In the genomic region with DNA sequence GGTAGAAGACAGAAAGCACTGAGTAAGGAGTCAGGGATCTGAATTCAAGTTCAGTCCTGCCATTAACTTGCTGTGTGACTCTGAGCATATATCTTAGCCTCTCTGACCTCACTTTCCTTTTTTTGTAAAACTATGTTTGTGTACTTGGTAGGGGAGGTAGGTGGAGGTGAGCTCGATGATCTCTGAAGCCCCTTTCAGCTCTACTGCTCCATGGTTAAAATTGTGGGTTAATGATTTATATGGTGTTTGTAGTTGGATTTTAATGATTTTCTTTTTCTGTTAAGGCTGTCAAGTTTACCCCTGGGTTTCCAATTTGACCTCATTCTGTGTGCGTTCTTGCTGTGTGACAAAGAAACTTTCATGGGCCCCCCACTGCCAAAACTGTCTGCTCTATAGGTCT, we compare ENCODE assay signal across 3 cellular contexts.
TF ChIP-seq lines count a peak whose summit lies in the region.

No MANE protein-coding gene starts in this region.

TF ChIP-seq in IMR-90, 13 proteins besides CTCF, POLR2A, EP300 and RAD21:
- no peak for TF ChIP-seq MXI1 (IDR thresholded peaks at IDR 0.05; ENCODE audit: borderline replicate concordance, low read depth, low read length)
- no peak for TF ChIP-seq SMC3 (IDR thresholded peaks at IDR 0.05; ENCODE audit: low read depth, low read length)
- TF ChIP-seq, protein P1, sequence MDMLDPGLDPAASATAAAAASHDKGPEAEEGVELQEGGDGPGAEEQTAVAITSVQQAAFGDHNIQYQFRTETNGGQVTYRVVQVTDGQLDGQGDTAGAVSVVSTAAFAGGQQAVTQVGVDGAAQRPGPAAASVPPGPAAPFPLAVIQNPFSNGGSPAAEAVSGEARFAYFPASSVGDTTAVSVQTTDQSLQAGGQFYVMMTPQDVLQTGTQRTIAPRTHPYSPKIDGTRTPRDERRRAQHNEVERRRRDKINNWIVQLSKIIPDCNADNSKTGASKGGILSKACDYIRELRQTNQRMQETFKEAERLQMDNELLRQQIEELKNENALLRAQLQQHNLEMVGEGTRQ (IDR thresholded peaks at IDR 0.05; ENCODE audit: low read depth, low read length) = no peak
- TF ChIP-seq BHLHE40 (IDR thresholded peaks at IDR 0.05; ENCODE audit: low read depth, low read length) = no peak
- TF ChIP-seq RCOR1 (IDR thresholded peaks at IDR 0.05; ENCODE audit: insufficient replicate concordance, low read length) = no peak
- no peak for TF ChIP-seq CEBPB (IDR thresholded peaks at IDR 0.05; ENCODE audit: low read depth, low read length)
- TF ChIP-seq, protein P2, sequence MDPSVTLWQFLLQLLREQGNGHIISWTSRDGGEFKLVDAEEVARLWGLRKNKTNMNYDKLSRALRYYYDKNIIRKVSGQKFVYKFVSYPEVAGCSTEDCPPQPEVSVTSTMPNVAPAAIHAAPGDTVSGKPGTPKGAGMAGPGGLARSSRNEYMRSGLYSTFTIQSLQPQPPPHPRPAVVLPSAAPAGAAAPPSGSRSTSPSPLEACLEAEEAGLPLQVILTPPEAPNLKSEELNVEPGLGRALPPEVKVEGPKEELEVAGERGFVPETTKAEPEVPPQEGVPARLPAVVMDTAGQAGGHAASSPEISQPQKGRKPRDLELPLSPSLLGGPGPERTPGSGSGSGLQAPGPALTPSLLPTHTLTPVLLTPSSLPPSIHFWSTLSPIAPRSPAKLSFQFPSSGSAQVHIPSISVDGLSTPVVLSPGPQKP (IDR thresholded peaks at IDR 0.05; ENCODE audit: borderline replicate concordance, low read depth, low read length) = no peak
- no peak for TF ChIP-seq MAFK (IDR thresholded peaks at IDR 0.05; ENCODE audit: low read depth, low read length)
- TF ChIP-seq RFX5 (IDR thresholded peaks at IDR 0.05; ENCODE audit: low read depth, low read length) = no peak
- TF ChIP-seq CHD1 (IDR thresholded peaks at IDR 0.05; ENCODE audit: low read depth, low read length) = no peak
- no peak for TF ChIP-seq FOS (IDR thresholded peaks at IDR 0.05; ENCODE audit: low read depth, low read length)
- no peak for TF ChIP-seq MAZ (IDR thresholded peaks at IDR 0.05; ENCODE audit: borderline replicate concordance, low read depth, low read length)

TF ChIP-seq in K562, 482 proteins besides CTCF, POLR2A, EP300 and RAD21:
- TF ChIP-seq ZBTB8A (IDR thresholded peaks at IDR 0.05; ENCODE audit: partially characterized antibody) (no peak), PHF20 (IDR thresholded peaks at IDR 0.05; ENCODE audit: partially characterized antibody) (no peak), MIER1 (IDR thresholded peaks at IDR 0.05; ENCODE audit: low read depth) (no peak), BRD9 (IDR thresholded peaks at IDR 0.05; ENCODE audit: low read depth, partially characterized antibody) (peak; percentile 37), ZFP36 (IDR thresholded peaks at IDR 0.05; ENCODE audit: low read depth, low read length, partially characterized antibody) (peak; percentile 47), BCOR (IDR thresholded peaks at IDR 0.05) (peak; percentile 85), TSC22D4 (tag; IDR thresholded peaks at IDR 0.05) (no peak), ZNF384 (IDR thresholded peaks at IDR 0.05; ENCODE audit: low read depth, low read length) (no peak), TBL1XR1 (IDR thresholded peaks at IDR 0.05; ENCODE audit: low read length in 2 of 2) (no peak), ZNF436 (CRISPR knock-in tag; IDR thresholded peaks at IDR 0.05) (no peak), CREBBP (IDR thresholded peaks at IDR 0.05; ENCODE audit: low read depth, low read length) (no peak), RBM34 (IDR thresholded peaks at IDR 0.05; ENCODE audit: borderline replicate concordance, insufficient read depth, low read length) (no peak), HDAC2 (IDR thresholded peaks at IDR 0.05) (no peak), PHF21A (IDR thresholded peaks at IDR 0.05; ENCODE audit: borderline replicate concordance, low read depth) (no peak), RBM25 (IDR thresholded peaks at IDR 0.05; ENCODE audit: low read depth, low read length, severe bottlenecking) (peak; percentile 91), KDM1A (IDR thresholded peaks at IDR 0.05) (peak in 1 of 2 experiments; percentile 47; a peak in 2 of 4 replicates), SNIP1 (IDR thresholded peaks at IDR 0.05; ENCODE audit: low read depth) (no peak)
- TF ChIP-seq, protein P3, sequence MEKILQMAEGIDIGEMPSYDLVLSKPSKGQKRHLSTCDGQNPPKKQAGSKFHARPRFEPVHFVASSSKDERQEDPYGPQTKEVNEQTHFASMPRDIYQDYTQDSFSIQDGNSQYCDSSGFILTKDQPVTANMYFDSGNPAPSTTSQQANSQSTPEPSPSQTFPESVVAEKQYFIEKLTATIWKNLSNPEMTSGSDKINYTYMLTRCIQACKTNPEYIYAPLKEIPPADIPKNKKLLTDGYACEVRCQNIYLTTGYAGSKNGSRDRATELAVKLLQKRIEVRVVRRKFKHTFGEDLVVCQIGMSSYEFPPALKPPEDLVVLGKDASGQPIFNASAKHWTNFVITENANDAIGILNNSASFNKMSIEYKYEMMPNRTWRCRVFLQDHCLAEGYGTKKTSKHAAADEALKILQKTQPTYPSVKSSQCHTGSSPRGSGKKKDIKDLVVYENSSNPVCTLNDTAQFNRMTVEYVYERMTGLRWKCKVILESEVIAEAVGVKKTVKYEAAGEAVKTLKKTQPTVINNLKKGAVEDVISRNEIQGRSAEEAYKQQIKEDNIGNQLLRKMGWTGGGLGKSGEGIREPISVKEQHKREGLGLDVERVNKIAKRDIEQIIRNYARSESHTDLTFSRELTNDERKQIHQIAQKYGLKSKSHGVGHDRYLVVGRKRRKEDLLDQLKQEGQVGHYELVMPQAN (IDR thresholded peaks at IDR 0.05; ENCODE audit: borderline replicate concordance) = no peak
- TF ChIP-seq, protein P4, sequence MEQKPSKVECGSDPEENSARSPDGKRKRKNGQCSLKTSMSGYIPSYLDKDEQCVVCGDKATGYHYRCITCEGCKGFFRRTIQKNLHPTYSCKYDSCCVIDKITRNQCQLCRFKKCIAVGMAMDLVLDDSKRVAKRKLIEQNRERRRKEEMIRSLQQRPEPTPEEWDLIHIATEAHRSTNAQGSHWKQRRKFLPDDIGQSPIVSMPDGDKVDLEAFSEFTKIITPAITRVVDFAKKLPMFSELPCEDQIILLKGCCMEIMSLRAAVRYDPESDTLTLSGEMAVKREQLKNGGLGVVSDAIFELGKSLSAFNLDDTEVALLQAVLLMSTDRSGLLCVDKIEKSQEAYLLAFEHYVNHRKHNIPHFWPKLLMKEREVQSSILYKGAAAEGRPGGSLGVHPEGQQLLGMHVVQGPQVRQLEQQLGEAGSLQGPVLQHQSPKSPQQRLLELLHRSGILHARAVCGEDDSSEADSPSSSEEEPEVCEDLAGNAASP (IDR thresholded peaks at IDR 0.05) = no peak
- TF ChIP-seq, protein P5, sequence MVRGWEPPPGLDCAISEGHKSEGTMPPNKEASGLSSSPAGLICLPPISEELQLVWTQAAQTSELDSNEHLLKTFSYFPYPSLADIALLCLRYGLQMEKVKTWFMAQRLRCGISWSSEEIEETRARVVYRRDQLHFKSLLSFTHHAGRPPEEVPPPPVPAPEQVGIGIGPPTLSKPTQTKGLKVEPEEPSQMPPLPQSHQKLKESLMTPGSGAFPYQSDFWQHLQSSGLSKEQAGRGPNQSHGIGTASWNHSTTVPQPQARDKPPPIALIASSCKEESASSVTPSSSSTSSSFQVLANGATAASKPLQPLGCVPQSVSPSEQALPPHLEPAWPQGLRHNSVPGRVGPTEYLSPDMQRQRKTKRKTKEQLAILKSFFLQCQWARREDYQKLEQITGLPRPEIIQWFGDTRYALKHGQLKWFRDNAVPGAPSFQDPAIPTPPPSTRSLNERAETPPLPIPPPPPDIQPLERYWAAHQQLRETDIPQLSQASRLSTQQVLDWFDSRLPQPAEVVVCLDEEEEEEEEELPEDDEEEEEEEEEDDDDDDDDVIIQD (CRISPR knock-in tag; IDR thresholded peaks at IDR 0.05) = no peak
- TF ChIP-seq, protein P6, sequence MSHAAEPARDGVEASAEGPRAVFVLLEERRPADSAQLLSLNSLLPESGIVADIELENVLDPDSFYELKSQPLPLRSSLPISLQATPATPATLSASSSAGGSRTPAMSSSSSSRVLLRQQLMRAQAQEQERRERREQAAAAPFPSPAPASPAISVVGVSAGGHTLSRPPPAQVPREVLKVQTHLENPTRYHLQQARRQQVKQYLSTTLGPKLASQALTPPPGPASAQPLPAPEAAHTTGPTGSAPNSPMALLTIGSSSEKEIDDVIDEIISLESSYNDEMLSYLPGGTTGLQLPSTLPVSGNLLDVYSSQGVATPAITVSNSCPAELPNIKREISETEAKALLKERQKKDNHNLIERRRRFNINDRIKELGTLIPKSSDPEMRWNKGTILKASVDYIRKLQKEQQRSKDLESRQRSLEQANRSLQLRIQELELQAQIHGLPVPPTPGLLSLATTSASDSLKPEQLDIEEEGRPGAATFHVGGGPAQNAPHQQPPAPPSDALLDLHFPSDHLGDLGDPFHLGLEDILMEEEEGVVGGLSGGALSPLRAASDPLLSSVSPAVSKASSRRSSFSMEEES (CRISPR knock-in tag; IDR thresholded peaks at IDR 0.05) = no peak

TF ChIP-seq in HepG2, 621 proteins besides CTCF, POLR2A, EP300 and RAD21 (continues in another document):
- TF ChIP-seq, protein P7, sequence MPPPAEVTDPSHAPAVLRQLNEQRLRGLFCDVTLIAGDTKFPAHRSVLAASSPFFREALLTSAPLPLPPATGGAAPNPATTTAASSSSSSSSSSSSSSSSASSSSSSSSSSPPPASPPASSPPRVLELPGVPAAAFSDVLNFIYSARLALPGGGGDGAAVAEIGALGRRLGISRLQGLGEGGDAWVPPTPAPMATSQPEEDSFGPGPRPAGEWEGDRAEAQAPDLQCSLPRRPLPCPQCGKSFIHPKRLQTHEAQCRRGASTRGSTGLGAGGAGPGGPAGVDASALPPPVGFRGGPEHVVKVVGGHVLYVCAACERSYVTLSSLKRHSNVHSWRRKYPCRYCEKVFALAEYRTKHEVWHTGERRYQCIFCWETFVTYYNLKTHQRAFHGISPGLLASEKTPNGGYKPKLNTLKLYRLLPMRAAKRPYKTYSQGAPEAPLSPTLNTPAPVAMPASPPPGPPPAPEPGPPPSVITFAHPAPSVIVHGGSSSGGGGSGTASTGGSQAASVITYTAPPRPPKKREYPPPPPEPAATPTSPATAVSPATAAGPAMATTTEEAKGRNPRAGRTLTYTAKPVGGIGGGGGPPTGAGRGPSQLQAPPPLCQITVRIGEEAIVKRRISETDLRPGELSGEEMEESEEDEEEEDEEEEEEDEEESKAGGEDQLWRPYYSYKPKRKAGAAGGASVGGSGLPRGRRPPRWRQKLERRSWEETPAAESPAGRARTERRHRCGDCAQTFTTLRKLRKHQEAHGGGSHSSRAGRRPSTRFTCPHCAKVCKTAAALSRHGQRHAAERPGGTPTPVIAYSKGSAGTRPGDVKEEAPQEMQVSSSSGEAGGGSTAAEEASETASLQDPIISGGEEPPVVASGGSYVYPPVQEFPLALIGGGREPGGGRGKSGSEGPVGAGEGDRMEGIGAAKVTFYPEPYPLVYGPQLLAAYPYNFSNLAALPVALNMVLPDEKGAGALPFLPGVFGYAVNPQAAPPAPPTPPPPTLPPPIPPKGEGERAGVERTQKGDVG (CRISPR knock-in tag; IDR thresholded peaks at IDR 0.05; ENCODE audit: borderline replicate concordance) = no peak
- TF ChIP-seq, protein P5 (CRISPR knock-in tag; IDR thresholded peaks at IDR 0.05; ENCODE audit: low read depth) = 0 out of 2 replicates have a peak, but pooled peaks have one; percentile 25
- 0 out of 2 replicates have a peak, but pooled peaks have one; percentile 30 for TF ChIP-seq ZNF292 (CRISPR knock-in tag; IDR thresholded peaks at IDR 0.05; ENCODE audit: borderline replicate concordance, low read depth)
- TF ChIP-seq, protein P8, sequence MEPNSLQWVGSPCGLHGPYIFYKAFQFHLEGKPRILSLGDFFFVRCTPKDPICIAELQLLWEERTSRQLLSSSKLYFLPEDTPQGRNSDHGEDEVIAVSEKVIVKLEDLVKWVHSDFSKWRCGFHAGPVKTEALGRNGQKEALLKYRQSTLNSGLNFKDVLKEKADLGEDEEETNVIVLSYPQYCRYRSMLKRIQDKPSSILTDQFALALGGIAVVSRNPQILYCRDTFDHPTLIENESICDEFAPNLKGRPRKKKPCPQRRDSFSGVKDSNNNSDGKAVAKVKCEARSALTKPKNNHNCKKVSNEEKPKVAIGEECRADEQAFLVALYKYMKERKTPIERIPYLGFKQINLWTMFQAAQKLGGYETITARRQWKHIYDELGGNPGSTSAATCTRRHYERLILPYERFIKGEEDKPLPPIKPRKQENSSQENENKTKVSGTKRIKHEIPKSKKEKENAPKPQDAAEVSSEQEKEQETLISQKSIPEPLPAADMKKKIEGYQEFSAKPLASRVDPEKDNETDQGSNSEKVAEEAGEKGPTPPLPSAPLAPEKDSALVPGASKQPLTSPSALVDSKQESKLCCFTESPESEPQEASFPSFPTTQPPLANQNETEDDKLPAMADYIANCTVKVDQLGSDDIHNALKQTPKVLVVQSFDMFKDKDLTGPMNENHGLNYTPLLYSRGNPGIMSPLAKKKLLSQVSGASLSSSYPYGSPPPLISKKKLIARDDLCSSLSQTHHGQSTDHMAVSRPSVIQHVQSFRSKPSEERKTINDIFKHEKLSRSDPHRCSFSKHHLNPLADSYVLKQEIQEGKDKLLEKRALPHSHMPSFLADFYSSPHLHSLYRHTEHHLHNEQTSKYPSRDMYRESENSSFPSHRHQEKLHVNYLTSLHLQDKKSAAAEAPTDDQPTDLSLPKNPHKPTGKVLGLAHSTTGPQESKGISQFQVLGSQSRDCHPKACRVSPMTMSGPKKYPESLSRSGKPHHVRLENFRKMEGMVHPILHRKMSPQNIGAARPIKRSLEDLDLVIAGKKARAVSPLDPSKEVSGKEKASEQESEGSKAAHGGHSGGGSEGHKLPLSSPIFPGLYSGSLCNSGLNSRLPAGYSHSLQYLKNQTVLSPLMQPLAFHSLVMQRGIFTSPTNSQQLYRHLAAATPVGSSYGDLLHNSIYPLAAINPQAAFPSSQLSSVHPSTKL (CRISPR knock-in tag; IDR thresholded peaks at IDR 0.05) = 0 out of 2 replicates have a peak, but pooled peaks have one; percentile 12
- peak; percentile 29; the same call in 1 of the 2 replicates for TF ChIP-seq REPIN1 (CRISPR knock-in tag; IDR thresholded peaks at IDR 0.05; ENCODE audit: borderline replicate concordance, low read depth)
- no peak for TF ChIP-seq ZNF563 (CRISPR knock-in tag; IDR thresholded peaks at IDR 0.05)
- TF ChIP-seq, protein P9, sequence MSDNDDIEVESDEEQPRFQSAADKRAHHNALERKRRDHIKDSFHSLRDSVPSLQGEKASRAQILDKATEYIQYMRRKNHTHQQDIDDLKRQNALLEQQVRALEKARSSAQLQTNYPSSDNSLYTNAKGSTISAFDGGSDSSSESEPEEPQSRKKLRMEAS (IDR thresholded peaks at IDR 0.05) = 0 out of 2 replicates have a peak, but pooled peaks have one; percentile 28
- TF ChIP-seq HDAC1 (CRISPR knock-in tag; IDR thresholded peaks at IDR 0.05) = no peak
- peak; percentile 92; the same call in 1 of the 2 replicates for TF ChIP-seq ZNF768 (CRISPR knock-in tag; IDR thresholded peaks at IDR 0.05)
- peak; percentile 88 for TF ChIP-seq ZSCAN25 (CRISPR knock-in tag; IDR thresholded peaks at IDR 0.05)
- TF ChIP-seq ZMYM4 (CRISPR knock-in tag; IDR thresholded peaks at IDR 0.05) = peak; percentile 48
- peak; percentile 71; the same call in 1 of the 2 replicates for TF ChIP-seq RBAK (CRISPR knock-in tag; IDR thresholded peaks at IDR 0.05)
